In genomic region chr6:31139599-31139998, GRCh38 we compare ENCODE assay signal across 1 cellular context.
TF ChIP-seq lines count a peak whose summit lies in the region.

No MANE protein-coding gene starts in this region.

TF ChIP-seq in endothelial cell of umbilical vein, 7 proteins besides CTCF, POLR2A, EP300 and RAD21:
- TF ChIP-seq POLR2AphosphoS5 (IDR thresholded peaks at IDR 0.05; ENCODE audit: insufficient read depth, low read depth, low read length) (no peak), GATA2 (IDR thresholded peaks at IDR 0.05; ENCODE audit: insufficient read depth, insufficient read length, low read depth, low read length) (no peak), MYC (IDR thresholded peaks at IDR 0.05; ENCODE audit: low read depth, low read length) (no peak), FOS (IDR thresholded peaks at IDR 0.05; ENCODE audit: borderline replicate concordance, insufficient read depth, low read length) (no peak), EZH2 (IDR thresholded peaks at IDR 0.05; ENCODE audit: borderline replicate concordance, low read depth, low read length, severe bottlenecking) (no peak), MAX (IDR thresholded peaks at IDR 0.05; ENCODE audit: insufficient read depth, insufficient read length) (no peak), JUN (IDR thresholded peaks at IDR 0.05; ENCODE audit: borderline replicate concordance, insufficient read depth, insufficient read length, low read depth) (no peak)
